Comparison of ENCODE assay signal across 19 cellular contexts in genomic region chr17:20092973-20093626, GRCh38.
DNase-seq lines count a peak whose midpoint lies in the region; ATAC-seq and TF ChIP-seq lines count a peak whose summit lies in the region.
"Had no signal": no experiment of that assay in that cellular context is flagged by ENCODE, and none has a peak within 500 bp of the region (broad histone marks: within the 10 kb centered on the region; RNA-seq: fewer than 3 reads in every experiment).

No MANE protein-coding gene starts in this region.

- no peak overlapping the region for H3K4me3 ChIP-seq in esophagus squamous epithelium
- H3K4me3 ChIP-seq in tibial nerve: no peak overlapping the region
- H3K4me3 ChIP-seq in endodermal cell (ENCODE audit: low read length): no peak overlapping the region

- H3K27me3 ChIP-seq in esophagus squamous epithelium: no peaks in the 10 kb centered on the region
- no peaks in the 10 kb centered on the region for H3K27me3 ChIP-seq in tibial nerve
- no peaks in the 10 kb centered on the region for H3K27me3 ChIP-seq in endodermal cell (ENCODE audit: control insufficient read depth, insufficient read depth, low read length, poor library complexity, severe bottlenecking)

- no peak for TF ChIP-seq POLR2A in esophagus squamous epithelium (IDR thresholded peaks at IDR 0.05)
- no peak for TF ChIP-seq POLR2A in tibial nerve (IDR thresholded peaks at IDR 0.05)

- peaks cover 13% of the 10 kb centered on the region for H3K4me1 Mint-ChIP-seq in endodermal cell

- TF ChIP-seq EP300 in tibial nerve (IDR thresholded peaks at IDR 0.05): no peak

- ATAC-seq in GM18511 (IDR thresholded peaks at IDR 0.05; ENCODE audit: unreplicated experiment): no peak
- ATAC-seq: HCT116; stimulated activated memory B cell treated with anti-CD40 and anti-IgM and Interleukin-4, amounts not matched to agents 10 μg/mL and 1 μg/mL and 100 μg/mL, for 72 hours had no signal

- H3K9me3 Mint-ChIP-seq in endodermal cell: no peaks in the 10 kb centered on the region
- H3K9me3 Mint-ChIP-seq: stimulated activated memory B cell treated with anti-CD40 and anti-IgM and Interleukin-4, amounts not matched to agents 10 μg/mL and 1 μg/mL and 100 μg/mL, for 72 hours had no signal

- DNase-seq in NCI-H2196 (lab: John Stamatoyannopoulos, UW; ENCODE audit: unreplicated experiment) (peak; percentile 16), NCI-H2196 treated with DMSO at 0.1 percent for 48 hours (lab: John Stamatoyannopoulos, UW; ENCODE audit: unreplicated experiment) (no peak), NCI-H524 treated with DMSO at 0.1 percent for 48 hours (lab: John Stamatoyannopoulos, UW) (peak; percentile 54), esophagus squamous epithelium (lab: John Stamatoyannopoulos, UW) (no peak), tibial nerve (ENCODE audit: low spot score in 2 of 2) (no peak), endodermal cell (no peak)
- no peak for DNase-seq in activated CD4-positive, alpha-beta T cell treated with anti-CD3 and anti-CD28 coated beads, Interleukin-2, amount 50 U/mL, for 4 hours
- DNase-seq: activated CD4-positive, alpha-beta T cell treated with anti-CD3 and anti-CD28 coated beads, Interleukin-2, amount 50 U/mL, for 1 hour; activated T-cell treated with anti-CD3 and anti-CD28 coated beads, Interleukin-2, amount 50 U/mL, for 48 hours; head of caudate nucleus; Karpas-422; retina; stimulated activated CD4-positive, alpha-beta T cell treated with anti-CD3 and anti-CD28 coated beads, Interleukin-4, amount 100 ng/mL, for 4 hours; T1000 had no signal

- H3K4me3 Mint-ChIP-seq in endodermal cell: no peak overlapping the region
- H3K4me3 Mint-ChIP-seq: stimulated activated memory B cell treated with anti-CD40 and anti-IgM and Interleukin-4, amounts not matched to agents 10 μg/mL and 1 μg/mL and 100 μg/mL, for 72 hours had no signal

- H3K9me3 ChIP-seq in esophagus squamous epithelium (no peaks in the 10 kb centered on the region), tibial nerve (no peaks in the 10 kb centered on the region), endodermal cell (ENCODE audit: control insufficient read depth, low read length) (no peaks in the 10 kb centered on the region)

- H3K27me3 Mint-ChIP-seq in endodermal cell (ENCODE audit: insufficient read depth): peaks cover 2% of the 10 kb centered on the region

- TF ChIP-seq CTCF in esophagus squamous epithelium (IDR thresholded peaks at IDR 0.05): no peak
- TF ChIP-seq CTCF in tibial nerve (IDR thresholded peaks at IDR 0.05): no peak
- no peak for TF ChIP-seq CTCF in endodermal cell (conservative IDR thresholded peaks at IDR 0.05)

- 57 to 69% methylated on average over 1 to 2 of the region's 2 CpGs for WGBS in esophagus squamous epithelium, 2 donors
- 76% methylated on average over 2 of the region's 2 CpGs for WGBS in tibial nerve, 2 donors
- WGBS in endodermal cell (ENCODE audit: insufficient coverage in 1 of 2, insufficient read length in 1 of 2), 2 experiments: 52 to 67% methylated on average over 2 of the region's 2 CpGs

- H3K36me3 Mint-ChIP-seq in endodermal cell (ENCODE audit: low read depth): no peaks in the 10 kb centered on the region
- H3K36me3 Mint-ChIP-seq: stimulated activated memory B cell treated with anti-CD40 and anti-IgM and Interleukin-4, amounts not matched to agents 10 μg/mL and 1 μg/mL and 100 μg/mL, for 72 hours had no signal

- H3K36me3 ChIP-seq in esophagus squamous epithelium (no peaks in the 10 kb centered on the region), tibial nerve (no peaks in the 10 kb centered on the region), endodermal cell (ENCODE audit: control insufficient read depth, insufficient read depth, low read length) (no peaks in the 10 kb centered on the region)

- H3K27ac Mint-ChIP-seq in endodermal cell: no peak overlapping the region
- H3K27ac Mint-ChIP-seq: stimulated activated memory B cell treated with anti-CD40 and anti-IgM and Interleukin-4, amounts not matched to agents 10 μg/mL and 1 μg/mL and 100 μg/mL, for 72 hours had no signal

- H3K9ac ChIP-seq in endodermal cell (ENCODE audit: extremely low read depth, low read length, poor library complexity, severe bottlenecking): no peak overlapping the region

- intact Hi-C loops in esophagus squamous epithelium (cut with DNase I): no loop called here

- H3K27ac ChIP-seq in esophagus squamous epithelium (peak overlapping the region; percentile 49 to 82 (median 68)), tibial nerve (peak overlapping the region; percentile 57 to 89 (median 80)), endodermal cell (ENCODE audit: low read depth, low read length) (no peak overlapping the region)
- H3K27ac ChIP-seq: epithelial cell of prostate, HL-60 had no signal

- H3K4me1 ChIP-seq in esophagus squamous epithelium: peaks cover 0 to 54% (median 26%) of the 10 kb centered on the region in 3 donors
- H3K4me1 ChIP-seq in tibial nerve: peaks cover 0 to 73% (median 11%) of the 10 kb centered on the region in 4 donors
- H3K4me1 ChIP-seq in endodermal cell (ENCODE audit: control insufficient read depth, insufficient read depth, low read length): no peaks in the 10 kb centered on the region

Comparison
In these comparisons a context has a peak if more than half of its experiments do, and no peak if none do; other contexts are left out.
1. DNase-seq: peak in NCI-H2196 (single experiment) and NCI-H524 treated with DMSO at 0.1 percent for 48 hours (single experiment); none in NCI-H2196 treated with DMSO at 0.1 percent for 48 hours (single experiment), esophagus squamous epithelium (single experiment), tibial nerve (0 of 2), activated CD4-positive, alpha-beta T cell treated with anti-CD3 and anti-CD28 coated beads, Interleukin-2, amount 50 U/mL, for 4 hours (0 of 2) and endodermal cell (single experiment).